In the genomic region with DNA sequence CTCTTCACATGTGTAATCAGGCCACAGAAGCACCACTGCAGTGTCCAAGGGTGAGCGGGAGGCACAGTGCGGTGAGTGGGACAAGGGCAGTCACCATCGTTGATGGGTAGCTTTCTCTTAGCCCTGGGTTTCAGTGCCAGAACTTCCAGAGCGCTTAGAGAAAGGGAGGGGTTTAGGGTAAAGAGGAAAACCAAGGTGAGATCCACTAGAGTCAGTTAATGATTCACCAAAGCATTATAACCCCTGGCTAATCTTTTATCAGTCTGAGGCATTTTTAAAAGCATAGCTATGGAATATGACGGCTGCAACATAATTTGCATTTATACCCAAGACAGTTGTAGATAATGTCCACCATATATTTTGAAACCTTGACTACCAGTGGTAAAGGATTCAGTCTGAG, we compare ENCODE assay signal across 15 cellular contexts.
"Had no signal": no experiment of that assay in that cellular context is flagged by ENCODE, and none has a peak within 500 bp of the region (broad histone marks: within the 10 kb centered on the region; RNA-seq: fewer than 3 reads in every experiment).

No MANE protein-coding gene starts in this region.

- H3K27ac Mint-ChIP-seq: activated naive CD4-positive, alpha-beta T cell treated with anti-CD3 and anti-CD28 coated beads, Interleukin-2, amount 10 ng/mL, durations not matched to agents 7 days and 5 days; activated T-helper 2 cell treated with anti-CD3 and anti-CD28 coated beads, Interferon-gamma antibody, Interleukin-2, Interleukin-4, amounts not matched to agents 10 μg/mL and 5 μg/mL and 100 μg/mL, durations not matched to agents 14 hours and 24 hours and 36 hours; natural killer cell treated with Interleukin-12 subunit alpha and Interleukin-12 subunit beta and Interleukin-15 and Interleukin-18, amount 100 ng/mL, for 72 hours had no signal

- H3K4me3 ChIP-seq: lung, psoas muscle, sigmoid colon, upper lobe of right lung had no signal

- H3K4me3 Mint-ChIP-seq: activated CD4-positive, alpha-beta T cell treated with anti-CD3 and anti-CD28 coated beads for 36 hours; activated naive CD4-positive, alpha-beta T cell treated with anti-CD3 and anti-CD28 coated beads, Interleukin-2, amount 10 ng/mL, durations not matched to agents 7 days and 5 days; central memory CD8-positive, alpha-beta T cell; natural killer cell treated with Interleukin-12 subunit alpha and Interleukin-12 subunit beta and Interleukin-15 and Interleukin-18, amount 100 ng/mL, for 72 hours had no signal

- H3K27ac ChIP-seq: epithelial cell of prostate, psoas muscle, sigmoid colon, upper lobe of right lung, WERI-Rb-1 had no signal

- H3K36me3 ChIP-seq: sigmoid colon, upper lobe of right lung, WERI-Rb-1 had no signal

- H3K9me3 ChIP-seq: psoas muscle, sigmoid colon, upper lobe of right lung had no signal

- H3K27me3 ChIP-seq: sigmoid colon, upper lobe of right lung had no signal

- ATAC-seq: activated CD4-positive, alpha-beta T cell treated with anti-CD3 and anti-CD28 coated beads for 36 hours; natural killer cell treated with Interleukin-12 subunit alpha and Interleukin-12 subunit beta and Interleukin-15 and Interleukin-18, amount 100 ng/mL, for 72 hours; psoas muscle; upper lobe of right lung had no signal

- DNase-seq: activated CD4-positive, alpha-beta T cell treated with anti-CD3 and anti-CD28 coated beads for 36 hours; activated naive CD4-positive, alpha-beta T cell treated with anti-CD3 and anti-CD28 coated beads, Interleukin-2, amount 10 ng/mL, durations not matched to agents 7 days and 5 days; effector memory CD4-positive, alpha-beta T cell; hippocampal formation; psoas muscle; sigmoid colon; stimulated activated CD4-positive, alpha-beta T cell treated with anti-CD3 and anti-CD28 coated beads, Interleukin-12 subunit alpha, Interleukin-12 subunit beta, amount 100 ng/mL, for 4 hours; stimulated activated naive CD4-positive, alpha-beta T cell treated with Interleukin-2 at 50 U/mL for 16 hours; upper lobe of right lung; WERI-Rb-1 had no signal

- H3K4me1 ChIP-seq: psoas muscle, sigmoid colon had no signal

- H3K9me3 Mint-ChIP-seq: activated T-helper 2 cell treated with anti-CD3 and anti-CD28 coated beads, Interferon-gamma antibody, Interleukin-2, Interleukin-4, amounts not matched to agents 10 μg/mL and 5 μg/mL and 100 μg/mL, durations not matched to agents 14 hours and 24 hours and 36 hours; central memory CD8-positive, alpha-beta T cell; natural killer cell treated with Interleukin-12 subunit alpha and Interleukin-12 subunit beta and Interleukin-15 and Interleukin-18, amount 100 ng/mL, for 72 hours had no signal

- H3K36me3 Mint-ChIP-seq: natural killer cell treated with Interleukin-12 subunit alpha and Interleukin-12 subunit beta and Interleukin-15 and Interleukin-18, amount 100 ng/mL, for 72 hours had no signal

- H3K27me3 Mint-ChIP-seq: activated CD4-positive, alpha-beta T cell treated with anti-CD3 and anti-CD28 coated beads for 36 hours; activated naive CD4-positive, alpha-beta T cell treated with anti-CD3 and anti-CD28 coated beads, Interleukin-2, amount 10 ng/mL, durations not matched to agents 7 days and 5 days; central memory CD8-positive, alpha-beta T cell; natural killer cell treated with Interleukin-12 subunit alpha and Interleukin-12 subunit beta and Interleukin-15 and Interleukin-18, amount 100 ng/mL, for 72 hours had no signal
